8 cellular contexts compared by ENCODE assay signal in genomic region chr11:17386331-17387084, GRCh38. TPM values are rescaled to one million over a fixed set of nuclear protein-coding genes. Genes with fewer than 3 reads are reported as not detected.
A peak's percentile ranks its signal among the peaks of the same experiment; 100 is the strongest.
DNase-seq lines count a peak whose midpoint lies in the region; ATAC-seq, FAIRE-seq and TF ChIP-seq lines count a peak whose summit lies in the region.

No MANE protein-coding gene starts in this region.

- H2AFZ ChIP-seq in K562 (ENCODE audit: low read depth, low read length), result peak overlapping the region; percentile 60

- TF ChIP-seq EP300 in K562 (IDR thresholded peaks at IDR 0.05; ENCODE audit: low read length), result no peak

- no peaks in the 10 kb centered on the region for H3K79me2 ChIP-seq in K562 (ENCODE audit: control insufficient read depth, insufficient read depth, low read length)

- 46% methylated on average over 22 of the region's 23 CpGs for WGBS in K562 (ENCODE audit: insufficient coverage, low coverage, missing lambda C conversion rate)

- BruUV-seq in K562 (replicated peaks; lab: Mats Ljungman, UMichigan), result no TSS peak

- peak; percentile 39 to 78; a peak in 3 of 4 replicates for TF ChIP-seq RAD21 in K562 (CRISPR knock-in tag; conservative IDR thresholded peaks at IDR 0.05 in 1 of 2, IDR thresholded peaks at IDR 0.05 in 1 of 2)

- TF ChIP-seq CTCF in RWPE2 (IDR thresholded peaks at IDR 0.05; ENCODE audit: poor library complexity, severe bottlenecking), result peak; percentile 32
- TF ChIP-seq CTCF in K562 (IDR thresholded peaks at IDR 0.05 in 2 of 3, conservative IDR thresholded peaks at IDR 0.05 in 1 of 3; ENCODE audit: insufficient read depth in 2 of 3, low read depth in 1 of 3, low read length in 3 of 3), result peak; percentile 75 to 81 (median 79)

- peaks cover 11% of the 10 kb centered on the region for H4K20me1 ChIP-seq in K562 (replicated peaks; ENCODE audit: control insufficient read depth, insufficient read depth, low read length)

- H3K27me3 ChIP-seq in RWPE2 (ENCODE audit: insufficient read depth, poor library complexity, severe bottlenecking) (no peaks in the 10 kb centered on the region), K562 (ENCODE audit: control insufficient read depth in 2 of 2, insufficient read depth in 2 of 2, low read length in 2 of 2) (peaks cover 0 to 4% of the 10 kb centered on the region in 2 experiments; a peak in 1 of 5 replicates)

- peak; percentile 93 for FAIRE-seq in K562 (lab: Jason Lieb, UNC)

- DNase-seq in Caki2 (ENCODE audit: low read depth) (peak; percentile 27), HT-29 (ENCODE audit: low spot score) (peak; percentile 77), RWPE2 (ENCODE audit: low spot score) (no peak), K562 (ENCODE audit: extremely low read depth in 1 of 4, low spot score in 3 of 4) (peak; percentile 67 to 81 (median 69)), islet precursor cell (peak; percentile 79), NCI-H1436 treated with DMSO at 0.1 percent for 48 hours (lab: John Stamatoyannopoulos, UW) (no peak)
- DNase-seq in stimulated activated CD4-positive, alpha-beta T cell treated with anti-CD3 and anti-CD28 coated beads, Interleukin-4, amount 100 ng/mL, for 1 hour, result peak; percentile 51

- H3K36me3 ChIP-seq in RWPE2 (ENCODE audit: low read depth) (no peaks in the 10 kb centered on the region), K562 (ENCODE audit: control insufficient read depth, insufficient read depth, low read length) (no peaks in the 10 kb centered on the region)

- no peaks in the 10 kb centered on the region for H3K9me3 ChIP-seq in RWPE2 (ENCODE audit: severe bottlenecking)
- H3K9me3 ChIP-seq in K562 (replicated peaks; ENCODE audit: control insufficient read depth, insufficient read depth, low read depth, low read length), result no peaks in the 10 kb centered on the region

- no peak overlapping the region for H3K4me2 ChIP-seq in K562 (ENCODE audit: insufficient read depth, low read length)

- intact Hi-C loops in K562 (cut with micrococcal nuclease), result loop anchor here (1.0 to 5.0 kb wide), 3 partner anchors 85 to 439 kb away; no protein-coding TSS in a partner anchor

- no peak for TF ChIP-seq POLR2A in K562 (conservative IDR thresholded peaks at IDR 0.05)

- no peak overlapping the region for H3K27ac ChIP-seq in RWPE2 (ENCODE audit: poor library complexity, severe bottlenecking)
- H3K27ac ChIP-seq in K562 (ENCODE audit: extremely low read depth, low read depth, low read length), result no peak overlapping the region

- POLR2A ChIA-PET in K562 (lab: Yijun Ruan, JAX), result no interaction called here

- ATAC-seq in GM19395 (IDR thresholded peaks at IDR 0.05; ENCODE audit: unreplicated experiment) (peak; percentile 59), RWPE2 (ENCODE audit: low read depth) (peak; percentile 49), K562 (peak; percentile 86)

- CTCF ChIA-PET in K562 (lab: Yijun Ruan, JAX; ENCODE audit: low intra/inter-chr PET ratio), result interaction anchor here (0.6 to 1.9 kb wide), 3 partner anchors 118 to 142 kb away, joined by 3 to 12 read pairs (median 3); no protein-coding TSS in a partner anchor

- peak overlapping the region in 1 of 2 experiments; percentile 82; a peak in 2 of 4 replicates for H3K9ac ChIP-seq in K562 (ENCODE audit: insufficient read depth in 1 of 2, low read depth in 2 of 2, low read length in 2 of 2)

- H3K9me1 ChIP-seq in K562 (ENCODE audit: control insufficient read depth, insufficient read depth, low read length), result peaks cover 5% of the 10 kb centered on the region

- in situ Hi-C loops in Caki2 (cut with HindIII; ENCODE audit: low pct_unique_long_range_greater_than_20kb, low sequenced_read_pairs), result no loop called here
- in situ Hi-C loops in K562 (cut with MboI), result no loop called here

- H3K4me3 ChIP-seq in RWPE2 (ENCODE audit: severe bottlenecking) (no peak overlapping the region), K562 (no peak overlapping the region)

- H3K4me1 ChIP-seq in RWPE2 (ENCODE audit: insufficient read depth, poor library complexity, severe bottlenecking), result no peaks in the 10 kb centered on the region
- H3K4me1 ChIP-seq in K562 (replicated peaks in 1 of 2; ENCODE audit: control insufficient read depth in 2 of 2, insufficient read depth in 2 of 2, low read length in 2 of 2), result peaks cover 2 to 36% of the 10 kb centered on the region in 2 experiments; a peak in 3 of 5 replicates

TF ChIP-seq in K562, 482 proteins besides CTCF, POLR2A, EP300 and RAD21 (continues in another document):
- TF ChIP-seq ZNF277 (CRISPR knock-in tag; IDR thresholded peaks at IDR 0.05; ENCODE audit: borderline replicate concordance) (no peak), CREM (IDR thresholded peaks at IDR 0.05; ENCODE audit: low read depth) (0 out of 2 replicates have a peak, but pooled peaks have one; percentile 16)

RNA-seq across cellular contexts. Expression of gene KCNJ11, which starts 2.0 kb away (rescaled TPM):
- total RNA-seq in Caki2 (2014; rRNA removed; shearing (Covaris generic); ENCODE audit: low replicate concordance), result 4.7 and 5.3 TPM in 2 replicates
- 2.1 and 6.6 TPM in 2 replicates for total RNA-seq in HT-29 (2014; rRNA removed; shearing (Covaris generic))
- 2.1 and 9.1 TPM in 2 replicates for total RNA-seq in K562 (2011; cell fraction: chromatin; rRNA removed; ENCODE audit: low replicate concordance)
- 11.7 and 13.2 TPM in 2 replicates for total RNA-seq in K562 (2011; cell fraction: nucleolus; rRNA removed)
- 5.3 and 6.8 TPM in 2 replicates for total RNA-seq in K562 (2011; cell fraction: nucleoplasm; rRNA removed)
- total RNA-seq in K562 (2014; rRNA removed) (1.6 and 2.7 TPM in 2 replicates), K562 (2014; rRNA removed; fragmentation: Illumina TruSeq; extraction: Trizol) (0.41 and 0.62 TPM in 2 replicates), K562 (2015; rRNA removed; fragmentation: Illumina TruSeq; extraction: Trizol) (0.54 and 0.60 TPM in 2 replicates), K562 (2021) (3.3 and 3.7 TPM in 2 replicates)
- polyA plus RNA-seq in K562 (2011; rRNA removed) (0.85 and 1.8 TPM in 2 replicates), K562 (2014; fragmentation: Illumina TruSeq; extraction: Trizol) (1.4 and 3.1 TPM in 2 replicates), K562 (2014; fragmentation: Nextera tagmentation; extraction: Ambion mirVana) (not detected), K562 (2014; rRNA removed) (0.86 and 2.7 TPM in 2 replicates)
- polyA plus RNA-seq in K562 (2011; cell fraction: cytosol; rRNA removed), result 1.7 and 2.6 TPM in 2 replicates
- polyA plus RNA-seq in K562 (2011; cell fraction: nucleus; rRNA removed), result 2.1 and 2.6 TPM in 2 replicates
- 1.5 and 4.7 TPM in 2 replicates for polyA plus RNA-seq in K562 (2012)
- 1.2 and 2.7 TPM in 2 replicates for polyA minus RNA-seq in K562 (2011; rRNA and poly(A)+ RNA removed)
- polyA minus RNA-seq in K562 (2011; cell fraction: cytosol; rRNA and poly(A)+ RNA removed), result 5.3 and 5.6 TPM in 2 replicates
- polyA minus RNA-seq in K562 (2011; cell fraction: nucleus; rRNA and poly(A)+ RNA removed), result 2.1 and 3.0 TPM in 2 replicates

RNA-seq across cellular contexts. Expression of gene NCR3LG1, which starts 34.9 kb away (rescaled TPM):
- 1.8 TPM in 2 replicates for total RNA-seq in Caki2 (2014; rRNA removed; shearing (Covaris generic); ENCODE audit: low replicate concordance)
- total RNA-seq in HT-29 (2014; rRNA removed; shearing (Covaris generic)), result 12.7 and 14.6 TPM in 2 replicates
- total RNA-seq in K562 (2011; cell fraction: chromatin; rRNA removed; ENCODE audit: low replicate concordance), result 39.2 and 56.4 TPM in 2 replicates
- total RNA-seq in K562 (2011; cell fraction: nucleolus; rRNA removed), result 30.5 and 32.8 TPM in 2 replicates
- 52.4 and 80.8 TPM in 2 replicates for total RNA-seq in K562 (2011; cell fraction: nucleoplasm; rRNA removed)
- total RNA-seq in K562 (2014; rRNA removed), result 23.7 and 28.4 TPM in 2 replicates
- 39.8 and 45.1 TPM in 2 replicates for total RNA-seq in K562 (2014; rRNA removed; fragmentation: Illumina TruSeq; extraction: Trizol)
- 36.2 and 38.1 TPM in 2 replicates for total RNA-seq in K562 (2015; rRNA removed; fragmentation: Illumina TruSeq; extraction: Trizol)
- total RNA-seq in K562 (2021), result 31.5 and 32.4 TPM in 2 replicates
- polyA plus RNA-seq in K562 (2011; rRNA removed), result 21.5 and 25.1 TPM in 2 replicates
- polyA plus RNA-seq in K562 (2011; cell fraction: cytosol; rRNA removed), result 10.8 and 15.1 TPM in 2 replicates
- polyA plus RNA-seq in K562 (2011; cell fraction: nucleus; rRNA removed), result 19.9 and 26.2 TPM in 2 replicates
- polyA plus RNA-seq in K562 (2012), result 8.6 and 13.8 TPM in 2 replicates
- 30.8 and 33.8 TPM in 2 replicates for polyA plus RNA-seq in K562 (2014; fragmentation: Illumina TruSeq; extraction: Trizol)
- 1 to 10 TPM; 4.1 to 6.6 TPM for polyA plus RNA-seq in K562 (2014; fragmentation: Nextera tagmentation; extraction: Ambion mirVana)
- polyA plus RNA-seq in K562 (2014; rRNA removed), result 13.8 and 17.3 TPM in 2 replicates
- 59.3 and 62.8 TPM in 2 replicates for polyA minus RNA-seq in K562 (2011; rRNA and poly(A)+ RNA removed)
- polyA minus RNA-seq in K562 (2011; cell fraction: cytosol; rRNA and poly(A)+ RNA removed), result 33.5 and 36.6 TPM in 2 replicates
- 14.7 and 24.0 TPM in 2 replicates for polyA minus RNA-seq in K562 (2011; cell fraction: nucleus; rRNA and poly(A)+ RNA removed)

Comparison
In these comparisons a context has a peak if more than half of its experiments do, and no peak if none do; other contexts are left out.
1. DNase-seq: peak in Caki2 (single experiment), HT-29 (single experiment), K562 (4 of 4), islet precursor cell (single experiment) and stimulated activated CD4-positive, alpha-beta T cell treated with anti-CD3 and anti-CD28 coated beads, Interleukin-4, amount 100 ng/mL, for 1 hour (single experiment); none in RWPE2 (single experiment) and NCI-H1436 treated with DMSO at 0.1 percent for 48 hours (single experiment).
2. Peak in every context shown above with its lines, with median percentiles within 50 percentile points of each other: ATAC-seq.